ENCODE assay signal across 2 cellular contexts in the genomic region with DNA sequence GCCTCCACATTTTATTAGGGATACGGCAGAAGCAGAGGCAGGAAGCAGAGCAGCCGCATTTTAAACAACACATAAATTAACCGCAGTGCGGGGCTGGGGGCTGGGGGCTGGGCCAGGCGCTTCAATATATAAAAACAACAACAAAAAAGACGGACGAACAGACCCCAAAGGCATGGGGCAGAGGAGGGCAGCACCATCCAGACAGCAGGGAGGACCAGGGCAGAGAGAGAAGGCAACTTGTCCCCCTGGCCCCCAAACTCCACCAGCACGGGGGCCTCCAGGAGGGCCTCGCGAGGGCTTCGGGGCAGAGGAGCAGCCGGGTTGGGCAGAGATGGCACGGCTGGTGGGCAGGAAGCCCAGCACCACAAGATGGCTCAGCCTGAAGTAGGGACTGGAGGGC.
A peak's percentile ranks its signal among the peaks of the same experiment; 100 is the strongest.
TF ChIP-seq lines count a peak whose summit lies in the region.

No MANE protein-coding gene starts in this region.

TF ChIP-seq in HepG2, 621 proteins besides CTCF, POLR2A, EP300 and RAD21:
- TF ChIP-seq AGO2 (optimal IDR thresholded peaks at IDR 0.05; ENCODE audit: low read depth, low read length) (peak; percentile 37), SALL2 (CRISPR knock-in tag; IDR thresholded peaks at IDR 0.05) (no peak)

TF ChIP-seq in endothelial cell of umbilical vein, 7 proteins besides CTCF, POLR2A, EP300 and RAD21:
- TF ChIP-seq MYC (IDR thresholded peaks at IDR 0.05; ENCODE audit: low read depth, low read length) (no peak), GATA2 (IDR thresholded peaks at IDR 0.05; ENCODE audit: insufficient read depth, insufficient read length, low read depth, low read length) (no peak), POLR2AphosphoS5 (IDR thresholded peaks at IDR 0.05; ENCODE audit: insufficient read depth, low read depth, low read length) (no peak), EZH2 (IDR thresholded peaks at IDR 0.05; ENCODE audit: borderline replicate concordance, low read depth, low read length, severe bottlenecking) (no peak), FOS (IDR thresholded peaks at IDR 0.05; ENCODE audit: borderline replicate concordance, insufficient read depth, low read length) (no peak), MAX (IDR thresholded peaks at IDR 0.05; ENCODE audit: insufficient read depth, insufficient read length) (no peak)
